Comparison of ENCODE assay signal across 15 cellular contexts in genomic region chr17:1598399-1599095, GRCh38.
"Had no signal": no experiment of that assay in that cellular context is flagged by ENCODE, and none has a peak within 500 bp of the region (broad histone marks: within the 10 kb centered on the region; RNA-seq: fewer than 3 reads in every experiment).

No MANE protein-coding gene starts in this region.

- H3K27me3 ChIP-seq: heart right ventricle, sigmoid colon, vagina had no signal

- H3K36me3 Mint-ChIP-seq: naive B cell had no signal

- H3K4me3 Mint-ChIP-seq: activated CD4-positive, alpha-beta T cell treated with anti-CD3 and anti-CD28 coated beads, Interleukin-2, amount 10 ng/mL, durations not matched to agents 7 days and 5 days; activated naive CD4-positive, alpha-beta T cell treated with anti-CD3 and anti-CD28 coated beads for 36 hours; activated T-helper 17 cell treated with anti-CD3 and anti-CD28 coated beads, Interleukin-2, amount 50 U/mL, for 72 hours; naive B cell; stimulated activated naive CD8-positive, alpha-beta T cell treated with anti-CD3 and anti-CD28 coated beads, Interleukin-15, Interleukin-2, amounts not matched to agents 100 ng/mL and 50 ng/mL, for 24 hours; T-helper 17 cell had no signal

- H3K4me3 ChIP-seq: heart right ventricle, sigmoid colon, thoracic aorta, vagina had no signal

- H3K27ac ChIP-seq: heart right ventricle, sigmoid colon, thoracic aorta, vagina had no signal

- H3K27me3 Mint-ChIP-seq: activated CD4-positive, alpha-beta T cell treated with anti-CD3 and anti-CD28 coated beads, Interleukin-2, amount 10 ng/mL, durations not matched to agents 7 days and 5 days; activated T-helper 17 cell treated with anti-CD3 and anti-CD28 coated beads, Interleukin-2, amount 50 U/mL, for 72 hours; naive B cell; stimulated activated naive CD8-positive, alpha-beta T cell treated with anti-CD3 and anti-CD28 coated beads, Interleukin-15, Interleukin-2, amounts not matched to agents 100 ng/mL and 50 ng/mL, for 24 hours; T-helper 17 cell had no signal

- ATAC-seq: activated T-helper 17 cell treated with anti-CD3 and anti-CD28 coated beads, Interleukin-2, amount 50 U/mL, for 72 hours; T-helper 17 cell had no signal

- H3K4me1 Mint-ChIP-seq: activated CD4-positive, alpha-beta T cell treated with anti-CD3 and anti-CD28 coated beads, Interleukin-2, amount 10 ng/mL, durations not matched to agents 7 days and 5 days; activated T-helper 17 cell treated with anti-CD3 and anti-CD28 coated beads, Interleukin-2, amount 50 U/mL, for 72 hours; T-helper 17 cell had no signal

- H3K27ac Mint-ChIP-seq: activated CD4-positive, alpha-beta T cell treated with anti-CD3 and anti-CD28 coated beads, Interleukin-2, amount 10 ng/mL, durations not matched to agents 7 days and 5 days; activated naive CD4-positive, alpha-beta T cell treated with anti-CD3 and anti-CD28 coated beads for 36 hours; activated T-helper 17 cell treated with anti-CD3 and anti-CD28 coated beads, Interleukin-2, amount 50 U/mL, for 72 hours; stimulated activated naive CD8-positive, alpha-beta T cell treated with anti-CD3 and anti-CD28 coated beads, Interleukin-15, Interleukin-2, amounts not matched to agents 100 ng/mL and 50 ng/mL, for 24 hours; T-helper 17 cell had no signal

- H3K9me3 Mint-ChIP-seq: activated T-helper 17 cell treated with anti-CD3 and anti-CD28 coated beads, Interleukin-2, amount 50 U/mL, for 72 hours; naive B cell; stimulated activated naive CD8-positive, alpha-beta T cell treated with anti-CD3 and anti-CD28 coated beads, Interleukin-15, Interleukin-2, amounts not matched to agents 100 ng/mL and 50 ng/mL, for 24 hours had no signal

- DNase-seq: activated CD4-positive, alpha-beta T cell treated with anti-CD3 and anti-CD28 coated beads, Interleukin-2, amount 10 ng/mL, durations not matched to agents 7 days and 5 days; activated CD4-positive, CD25-positive, alpha-beta regulatory T cell; activated naive CD4-positive, alpha-beta T cell treated with anti-CD3 and anti-CD28 coated beads for 36 hours; activated T-cell treated with anti-CD3 and anti-CD28 coated beads for 4 hours; effector CD8-positive, alpha-beta T cell; heart right ventricle; naive B cell; sigmoid colon; stimulated activated CD4-positive, alpha-beta T cell treated with anti-CD3 and anti-CD28 coated beads, Interleukin-4, amount 100 ng/mL, for 1 hour; stimulated activated CD8-positive, alpha-beta memory T cell treated with anti-CD3 and anti-CD28 coated beads, Interleukin-4, amount 100 ng/mL, for 48 hours; T-helper 17 cell had no signal

- H3K4me1 ChIP-seq: sigmoid colon, vagina had no signal

- H3K9me3 ChIP-seq: sigmoid colon, thoracic aorta, vagina had no signal

- H3K36me3 ChIP-seq: sigmoid colon, thoracic aorta, vagina had no signal
